10 cellular contexts compared by ENCODE assay signal in genomic region chr2:218329826-218330651, GRCh38. TPM values are rescaled to one million over a fixed set of nuclear protein-coding genes. Genes with fewer than 3 reads are reported as not detected.
DNase-seq lines count a peak whose midpoint lies in the region; ATAC-seq, FAIRE-seq and TF ChIP-seq lines count a peak whose summit lies in the region.
"Had no signal": no experiment of that assay in that cellular context is flagged by ENCODE, and none has a peak within 500 bp of the region (broad histone marks: within the 10 kb centered on the region; RNA-seq: fewer than 3 reads in every experiment).

No MANE protein-coding gene starts in this region.

- no peaks in the 10 kb centered on the region for H3K36me3 Mint-ChIP-seq in naive thymus-derived CD4-positive, alpha-beta T cell
- H3K36me3 Mint-ChIP-seq in CD8-positive, alpha-beta memory T cell, result no peaks in the 10 kb centered on the region

- ATAC-seq in GM21390 (IDR thresholded peaks at IDR 0.05; ENCODE audit: unreplicated experiment) (peak; percentile 39), HG03442 (IDR thresholded peaks at IDR 0.05; ENCODE audit: unreplicated experiment) (peak; percentile 36), HG03520 (IDR thresholded peaks at IDR 0.05; ENCODE audit: unreplicated experiment) (no peak)
- ATAC-seq in naive thymus-derived CD4-positive, alpha-beta T cell, result peak; percentile 12

- intact Hi-C loops in naive thymus-derived CD4-positive, alpha-beta T cell (cut with micrococcal nuclease), result no loop called here

- no peaks in the 10 kb centered on the region for H3K9me3 ChIP-seq in naive thymus-derived CD4-positive, alpha-beta T cell (ENCODE audit: control insufficient read depth in 2 of 3, low read length in 3 of 3)
- H3K9me3 ChIP-seq in CD8-positive, alpha-beta memory T cell (ENCODE audit: low read length), result no peaks in the 10 kb centered on the region
- no peaks in the 10 kb centered on the region for H3K9me3 ChIP-seq in MG63

- TF ChIP-seq POLR2A in GM12892 (IDR thresholded peaks at IDR 0.05; ENCODE audit: low read depth, low read length), result peak; percentile 42

- peak overlapping the region in 2 of 9 donors; percentile 14 to 28 for H3K27ac Mint-ChIP-seq in naive thymus-derived CD4-positive, alpha-beta T cell
- H3K27ac Mint-ChIP-seq in CD8-positive, alpha-beta memory T cell, result peak overlapping the region in 2 of 8 donors; percentile 12 to 40

- H3K36me3 ChIP-seq in naive thymus-derived CD4-positive, alpha-beta T cell (ENCODE audit: control insufficient read depth in 2 of 3, insufficient read depth in 3 of 3, low read length in 3 of 3), result no peaks in the 10 kb centered on the region
- H3K36me3 ChIP-seq in CD8-positive, alpha-beta memory T cell (ENCODE audit: insufficient read depth, low read length), result no peaks in the 10 kb centered on the region
- no peaks in the 10 kb centered on the region for H3K36me3 ChIP-seq in MG63

- no peak for FAIRE-seq in GM12892 (lab: Jason Lieb, UNC)
- FAIRE-seq: islet of Langerhans had no signal

- H3K9me3 Mint-ChIP-seq in naive thymus-derived CD4-positive, alpha-beta T cell, result no peaks in the 10 kb centered on the region
- H3K9me3 Mint-ChIP-seq in CD8-positive, alpha-beta memory T cell, result no peaks in the 10 kb centered on the region
- H3K9me3 Mint-ChIP-seq: central memory CD8-positive, alpha-beta T cell had no signal

- H3K4me1 Mint-ChIP-seq in naive thymus-derived CD4-positive, alpha-beta T cell, result peaks cover 10 to 41% (median 31%) of the 10 kb centered on the region in 7 donors
- peaks cover 0 to 2% (median 0%) of the 10 kb centered on the region in 3 donors for H3K4me1 Mint-ChIP-seq in CD8-positive, alpha-beta memory T cell
- H3K4me1 Mint-ChIP-seq: central memory CD8-positive, alpha-beta T cell had no signal

- no peak overlapping the region for H3K4me3 Mint-ChIP-seq in naive thymus-derived CD4-positive, alpha-beta T cell
- no peak overlapping the region for H3K4me3 Mint-ChIP-seq in CD8-positive, alpha-beta memory T cell
- H3K4me3 Mint-ChIP-seq: central memory CD8-positive, alpha-beta T cell had no signal

- peaks cover 0 to 11% (median 0%) of the 10 kb centered on the region in 5 donors for H3K27me3 Mint-ChIP-seq in naive thymus-derived CD4-positive, alpha-beta T cell
- H3K27me3 Mint-ChIP-seq in CD8-positive, alpha-beta memory T cell, result peaks cover 0 to 4% of the 10 kb centered on the region in 2 donors
- H3K27me3 Mint-ChIP-seq: central memory CD8-positive, alpha-beta T cell had no signal

- H3K27ac ChIP-seq in naive thymus-derived CD4-positive, alpha-beta T cell (ENCODE audit: low read depth, low read length), result no peak overlapping the region
- H3K27ac ChIP-seq in CD8-positive, alpha-beta memory T cell (ENCODE audit: low read depth, low read length), result no peak overlapping the region

- H3K4me3 ChIP-seq in naive thymus-derived CD4-positive, alpha-beta T cell (ENCODE audit: low read length), result no peak overlapping the region
- H3K4me3 ChIP-seq in CD8-positive, alpha-beta memory T cell (ENCODE audit: low read length), result no peak overlapping the region
- H3K4me3 ChIP-seq in MG63, result no peak overlapping the region

- CTCF ChIA-PET in naive thymus-derived CD4-positive, alpha-beta T cell (lab: Charles Lee), result interaction anchor here (1.0 to 1.6 kb wide), 3 partner anchors 26 to 28 kb away, joined by 3 read pairs; partner anchors contain the start of gene CATIP
- CTCF ChIA-PET in CD8-positive, alpha-beta memory T cell (lab: Charles Lee), result interaction anchor here (2.6 kb wide), 1 partner anchor 27 kb away, joined by 6 read pairs; the partner anchor contains the start of gene CATIP

- H3K27me3 ChIP-seq in naive thymus-derived CD4-positive, alpha-beta T cell (ENCODE audit: control insufficient read depth in 2 of 2, insufficient read depth in 2 of 2, low read length in 2 of 2), result no peaks in the 10 kb centered on the region
- H3K27me3 ChIP-seq in CD8-positive, alpha-beta memory T cell (ENCODE audit: insufficient read depth, low read length, poor library complexity, severe bottlenecking), result no peaks in the 10 kb centered on the region
- no peaks in the 10 kb centered on the region for H3K27me3 ChIP-seq in MG63

- peaks cover 0 to 21% of the 10 kb centered on the region in 2 donors for H3K4me1 ChIP-seq in naive thymus-derived CD4-positive, alpha-beta T cell (ENCODE audit: control insufficient read depth in 2 of 2, insufficient read depth in 2 of 2, low read length in 2 of 2)
- peaks cover 9% of the 10 kb centered on the region for H3K4me1 ChIP-seq in CD8-positive, alpha-beta memory T cell (ENCODE audit: insufficient read depth, low read length)

- DNase-seq in GM12892 (ENCODE audit: insufficient read length), result no peak
- DNase-seq in naive thymus-derived CD4-positive, alpha-beta T cell, result no peak
- no peak for DNase-seq in CD8-positive, alpha-beta memory T cell
- DNase-seq in MG63, result no peak
- no peak for DNase-seq in NCI-H1417 (lab: John Stamatoyannopoulos, UW)

- POLR2A ChIA-PET in naive thymus-derived CD4-positive, alpha-beta T cell (lab: Charles Lee), result interaction anchor here (1.5 kb wide), 1 partner anchor 12 kb away, joined by 6 read pairs; no protein-coding TSS in a partner anchor
- POLR2A ChIA-PET in CD8-positive, alpha-beta memory T cell (lab: Charles Lee), result no interaction called here

RNA-seq across cellular contexts. Expression of gene CATIP, which starts 26.6 kb away (rescaled TPM):
- polyA plus RNA-seq in GM12892 (2012; ENCODE audit: missing spikeins), result not detected
- total RNA-seq in naive thymus-derived CD4-positive, alpha-beta T cell, result under 1 TPM in 1 of 5 experiments, not detected in 4; 0.49 TPM
- polyA plus RNA-seq in naive thymus-derived CD4-positive, alpha-beta T cell, result not detected
- not detected for total RNA-seq in CD8-positive, alpha-beta memory T cell
- polyA plus RNA-seq in CD8-positive, alpha-beta memory T cell, result not detected
- total RNA-seq in MG63 (2014; rRNA removed; shearing (Covaris generic); ENCODE audit: low replicate concordance), result not detected in 2 replicates

RNA-seq across cellular contexts. Expression of gene TMBIM1, which starts 37.7 kb away (rescaled TPM):
- 18.7 TPM for polyA plus RNA-seq in GM12892 (2012; ENCODE audit: missing spikeins)
- 100 to 1,000 TPM in 2 of 5 experiments, 10 to 100 TPM in 3; 51.7 to 112 (median 83.8) TPM for total RNA-seq in naive thymus-derived CD4-positive, alpha-beta T cell
- 100 to 1,000 TPM in 1 of 2 donors, 10 to 100 TPM in 1; 92.4 to 115 TPM for polyA plus RNA-seq in naive thymus-derived CD4-positive, alpha-beta T cell
- 10 to 100 TPM; 82.3 to 92.3 TPM for total RNA-seq in CD8-positive, alpha-beta memory T cell
- polyA plus RNA-seq in CD8-positive, alpha-beta memory T cell, result 149 TPM
- total RNA-seq in MG63 (2014; rRNA removed; shearing (Covaris generic); ENCODE audit: low replicate concordance), result 81.0 and 125 TPM in 2 replicates

RNA-seq across cellular contexts. Expression of gene SLC11A1, which starts 52.0 kb away (rescaled TPM):
- polyA plus RNA-seq in GM12892 (2012; ENCODE audit: missing spikeins), result 0.30 TPM
- total RNA-seq in naive thymus-derived CD4-positive, alpha-beta T cell, result 100 to 1,000 TPM in 1 of 5 experiments, 10 to 100 TPM in 1, 1 to 10 TPM in 2, under 1 TPM in 1; 0.27 to 399 (median 1.9) TPM
- polyA plus RNA-seq in naive thymus-derived CD4-positive, alpha-beta T cell, result under 1 TPM; 0.49 to 0.97 TPM
- 1 to 10 TPM; 1.1 to 2.1 TPM for total RNA-seq in CD8-positive, alpha-beta memory T cell
- 0.32 TPM for polyA plus RNA-seq in CD8-positive, alpha-beta memory T cell
- total RNA-seq in MG63 (2014; rRNA removed; shearing (Covaris generic); ENCODE audit: low replicate concordance), result 0.03 TPM in 1 of 2 replicates, not detected in the other

RNA-seq across cellular contexts. Expression of gene PNKD, which starts 59.7 kb away (rescaled TPM):
- 41.8 TPM for polyA plus RNA-seq in GM12892 (2012; ENCODE audit: missing spikeins)
- total RNA-seq in naive thymus-derived CD4-positive, alpha-beta T cell, result 10 to 100 TPM; 18.5 to 38.4 (median 25.2) TPM
- 100 to 1,000 TPM in 1 of 2 donors, 10 to 100 TPM in 1; 92.2 to 108 TPM for polyA plus RNA-seq in naive thymus-derived CD4-positive, alpha-beta T cell
- total RNA-seq in CD8-positive, alpha-beta memory T cell, result 10 to 100 TPM; 26.8 to 31.6 TPM
- 111 TPM for polyA plus RNA-seq in CD8-positive, alpha-beta memory T cell
- total RNA-seq in MG63 (2014; rRNA removed; shearing (Covaris generic); ENCODE audit: low replicate concordance), result 21.5 and 40.8 TPM in 2 replicates
